In genomic region chr17:21252875-21253645, GRCh38 we compare ENCODE assay signal across 8 cellular contexts. TPM values are rescaled to one million over a fixed set of nuclear protein-coding genes. Genes with fewer than 3 reads are reported as not detected.
A peak's percentile ranks its signal among the peaks of the same experiment; 100 is the strongest.
DNase-seq lines count a peak whose midpoint lies in the region; ATAC-seq and TF ChIP-seq lines count a peak whose summit lies in the region.

NATD1 (minus strand) TSS chr17:21253410; CDS start chr17:21253264, 146 bp downstream.

- H3K9me3 ChIP-seq in SU-DHL-6 (ENCODE audit: insufficient read depth, low read length) (no peaks in the 10 kb centered on the region), tibial artery (no peaks in the 10 kb centered on the region)

- peak within 1 kb of the TSS; percentile 71 for H3K4me2 ChIP-seq in SU-DHL-6 (ENCODE audit: low read depth, low read length, poor library complexity, severe bottlenecking)

- H3K9ac ChIP-seq in SU-DHL-6 (ENCODE audit: low read length): peak within 1 kb of the TSS; percentile 32

- H3K4me1 ChIP-seq in tibial artery: peaks cover 0 to 54% (median 37%) of the 10 kb centered on the region in 4 donors

- H3K27ac ChIP-seq in SU-DHL-6 (ENCODE audit: low read depth, low read length) (no peak within 1 kb of the TSS), tibial artery (peak within 1 kb of the TSS; percentile 75 to 76)

- peak within 1 kb of the TSS; percentile 49 for H3K4me3 ChIP-seq in SU-DHL-6 (ENCODE audit: insufficient read depth, low read length, poor library complexity, severe bottlenecking)
- H3K4me3 ChIP-seq in tibial artery: peak within 1 kb of the TSS; percentile 78 to 80

- H4K20me1 ChIP-seq in SU-DHL-6 (ENCODE audit: low read depth, low read length): no peaks in the 10 kb centered on the region

- no peaks in the 10 kb centered on the region for H3K36me3 ChIP-seq in SU-DHL-6 (ENCODE audit: low read length)
- no peaks in the 10 kb centered on the region for H3K36me3 ChIP-seq in tibial artery

- no peaks in the 10 kb centered on the region for H3K79me2 ChIP-seq in SU-DHL-6 (ENCODE audit: insufficient read depth, low read length)

- H3K27me3 ChIP-seq in SU-DHL-6 (ENCODE audit: low read length) (no peaks in the 10 kb centered on the region), tibial artery (no peaks in the 10 kb centered on the region)

- H2AFZ ChIP-seq in SU-DHL-6 (ENCODE audit: low read depth, low read length, severe bottlenecking): peak within 1 kb of the TSS; percentile 70

- no peaks in the 10 kb centered on the region for H3F3A ChIP-seq in SU-DHL-6 (ENCODE audit: insufficient read depth)

- TF ChIP-seq CTCF in SU-DHL-6 (IDR thresholded peaks at IDR 0.05; ENCODE audit: insufficient read depth, low read length, poor library complexity, severe bottlenecking) (no peak), tibial artery (IDR thresholded peaks at IDR 0.05) (peak in 1 of 2 experiments; percentile 4)

- intact Hi-C loops in cardiac septum (cut with DNase I): no loop called here
- intact Hi-C loops in tibial artery (cut with DNase I; ENCODE audit: low total_unique reads): loop anchor here (5.0 kb wide), 1 partner anchor 41 kb away; the partner anchor contains the start of gene TMEM11

- ATAC-seq in GM21737 (IDR thresholded peaks at IDR 0.05; ENCODE audit: unreplicated experiment): peak; percentile 73

- no peaks in the 10 kb centered on the region for H3K9me2 ChIP-seq in SU-DHL-6 (replicated peaks; ENCODE audit: insufficient read depth, low read length)

- peak; percentile 52 for DNase-seq in DMS53 treated with DMSO at 0.1 percent for 48 hours (lab: John Stamatoyannopoulos, UW; ENCODE audit: unreplicated experiment)
- DNase-seq in LoVo (ENCODE audit: low spot score): peak; percentile 87
- DNase-seq in activated naive CD8-positive, alpha-beta T cell treated with anti-CD3 and anti-CD28 coated beads, Interleukin-2, amount 50 U/mL, for 16 hours (ENCODE audit: low read depth, low spot score): peak; percentile 25
- peak; percentile 95 for DNase-seq in cardiac septum (ENCODE audit: low spot score)
- peak; percentile 80 for DNase-seq in pons (ENCODE audit: low spot score)
- DNase-seq in tibial artery: peak; percentile 92 to 93

RNA-seq across cellular contexts. Expression of gene NATD1, which starts in this region (rescaled TPM):
- 14.4 TPM for total RNA-seq in cardiac septum

Comparison
In these comparisons a context has a peak if more than half of its experiments do, and no peak if none do; other contexts are left out.
1. DNase-seq: peak in every context shown above with its lines; median percentile 95 in cardiac septum; 92 in tibial artery; 87 in LoVo; 80 in pons; 52 in DMS53 treated with DMSO at 0.1 percent for 48 hours; 25 in activated naive CD8-positive, alpha-beta T cell treated with anti-CD3 and anti-CD28 coated beads, Interleukin-2, amount 50 U/mL, for 16 hours.